In genomic region chr11:85844439-85845051, GRCh38 we compare ENCODE assay signal across 11 cellular contexts. TPM values are rescaled to one million over a fixed set of nuclear protein-coding genes. Genes with fewer than 3 reads are reported as not detected.
DNase-seq lines count a peak whose midpoint lies in the region; ATAC-seq and TF ChIP-seq lines count a peak whose summit lies in the region.
"Had no signal": no experiment of that assay in that cellular context is flagged by ENCODE, and none has a peak within 500 bp of the region (broad histone marks: within the 10 kb centered on the region; RNA-seq: fewer than 3 reads in every experiment).

No MANE protein-coding gene starts in this region.

- no peak for ATAC-seq in HG03097 (IDR thresholded peaks at IDR 0.05; ENCODE audit: low FRiP score, unreplicated experiment)

- no peaks in the 10 kb centered on the region for H3K79me2 ChIP-seq in smooth muscle cell (ENCODE audit: low read depth)
- H3K79me2 ChIP-seq: parathyroid adenoma had no signal

- H3K4me3 ChIP-seq in epithelial cell of esophagus (ENCODE audit: low read length): no peak overlapping the region
- no peak overlapping the region for H3K4me3 ChIP-seq in smooth muscle cell

- 72% methylated on average over 2 of the region's 2 CpGs for WGBS in smooth muscle cell (ENCODE audit: low lambda C conversion rate)

- H3K36me3 ChIP-seq in smooth muscle cell (ENCODE audit: low read depth): no peaks in the 10 kb centered on the region

- H3K9me3 ChIP-seq in smooth muscle cell (replicated peaks; ENCODE audit: low read depth): no peaks in the 10 kb centered on the region

- peak overlapping the region; percentile 17 for H3K9ac ChIP-seq in smooth muscle cell (ENCODE audit: low read depth)
- H3K9ac ChIP-seq: parathyroid adenoma had no signal

- peaks cover 3% of the 10 kb centered on the region for H3F3A ChIP-seq in smooth muscle cell (ENCODE audit: low read depth)

- no peaks in the 10 kb centered on the region for H3K27me3 ChIP-seq in smooth muscle cell (ENCODE audit: low read depth)

- peaks cover 4% of the 10 kb centered on the region for H3K4me1 ChIP-seq in smooth muscle cell (ENCODE audit: low read depth)
- H3K4me1 ChIP-seq: parathyroid adenoma had no signal

- H3K4me2 ChIP-seq in smooth muscle cell: no peak overlapping the region

- no peak overlapping the region for H2AFZ ChIP-seq in smooth muscle cell (ENCODE audit: low read depth)
- H2AFZ ChIP-seq: parathyroid adenoma had no signal

- TF ChIP-seq CTCF in epithelial cell of esophagus (IDR thresholded peaks at IDR 0.05; ENCODE audit: insufficient read depth, low read depth, low read length, missing control alignments) (no peak), smooth muscle cell (IDR thresholded peaks at IDR 0.05; ENCODE audit: borderline replicate concordance, insufficient read depth, poor library complexity, severe bottlenecking) (no peak)

- peak; percentile 24 for DNase-seq in NK-92 treated with Interleukin-12 subunit alpha and Interleukin-12 subunit beta, amount 100 ng/mL, for 24 hours (lab: John Stamatoyannopoulos, UW)
- no peak for DNase-seq in NK-92 (lab: John Stamatoyannopoulos, UW; ENCODE audit: unreplicated experiment)
- DNase-seq in MV-4-11 (lab: John Stamatoyannopoulos, UW): peak; percentile 12
- peak; percentile 98 for DNase-seq in epithelial cell of esophagus (ENCODE audit: low read depth)
- no peak for DNase-seq in smooth muscle cell (lab: John Stamatoyannopoulos, UW; ENCODE audit: unreplicated experiment)
- no peak for DNase-seq in stimulated activated CD4-positive, alpha-beta T cell treated with anti-CD3 and anti-CD28 coated beads, Interleukin-4, amount 100 ng/mL, for 24 hours
- DNase-seq in activated CD4-positive, alpha-beta T cell treated with anti-CD3 and anti-CD28 coated beads for 48 hours: no peak
- DNase-seq: activated CD4-positive, CD25-positive, alpha-beta regulatory T cell treated with anti-CD3 and anti-CD28 coated beads, Interleukin-2, amount 50 U/mL, for 72 hours; Kasumi-1 had no signal

- H3K27ac ChIP-seq in smooth muscle cell (ENCODE audit: low read depth): peak overlapping the region; percentile 67
- H3K27ac ChIP-seq: parathyroid adenoma had no signal

- no peaks in the 10 kb centered on the region for H4K20me1 ChIP-seq in smooth muscle cell (ENCODE audit: low read depth)

RNA-seq across cellular contexts. Expression of gene CCDC83, which starts 10.6 kb away (rescaled TPM):
- total RNA-seq in smooth muscle cell: not detected in 2 replicates
- 0.28 TPM in 1 of 2 replicates, not detected in the other for polyA plus RNA-seq in smooth muscle cell

RNA-seq across cellular contexts. Expression of gene SYTL2, which starts 33.6 kb away (rescaled TPM):
- total RNA-seq in smooth muscle cell: 50.7 and 73.0 TPM in 2 replicates
- polyA plus RNA-seq in smooth muscle cell: 7.2 and 10.4 TPM in 2 replicates

Comparison
In these comparisons a context has a peak if more than half of its experiments do, and no peak if none do; other contexts are left out.
1. DNase-seq: peak in NK-92 treated with Interleukin-12 subunit alpha and Interleukin-12 subunit beta, amount 100 ng/mL, for 24 hours (single experiment), MV-4-11 (single experiment) and epithelial cell of esophagus (single experiment); none in NK-92 (single experiment), smooth muscle cell (single experiment), stimulated activated CD4-positive, alpha-beta T cell treated with anti-CD3 and anti-CD28 coated beads, Interleukin-4, amount 100 ng/mL, for 24 hours (single experiment) and activated CD4-positive, alpha-beta T cell treated with anti-CD3 and anti-CD28 coated beads for 48 hours (single experiment).